ENCODE assay signal across 1 cellular context in the genomic region with DNA sequence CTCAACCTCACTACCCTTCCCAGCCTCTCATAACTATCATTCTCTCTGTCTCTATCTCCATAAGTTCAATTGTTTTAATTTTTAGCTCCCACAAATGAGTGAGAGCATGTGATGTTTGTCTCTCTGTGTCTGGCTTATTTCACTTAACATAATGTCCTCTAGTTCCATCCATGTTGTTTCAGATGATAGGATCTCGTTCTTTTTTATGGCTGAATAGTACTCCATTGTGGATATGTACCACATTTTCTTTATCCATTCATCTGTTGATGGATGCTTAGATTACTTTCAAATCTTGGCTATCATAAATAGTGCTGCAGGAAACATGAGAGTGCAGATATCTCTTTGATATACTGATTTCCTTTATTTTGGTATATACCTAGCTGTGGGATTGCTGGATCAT.
TF ChIP-seq lines count a peak whose summit lies in the region.

No MANE protein-coding gene starts in this region.

TF ChIP-seq in HEK293, 187 proteins besides CTCF, POLR2A, EP300 and RAD21:
- peak; percentile 91 for TF ChIP-seq ZNF146 (tag by site-specific recombination; IDR thresholded peaks at IDR 0.05)
